Comparison of ENCODE assay signal across 10 cellular contexts in genomic region chr18:9494778-9495302, GRCh38. TPM values are rescaled to one million over a fixed set of nuclear protein-coding genes. Genes with fewer than 3 reads are reported as not detected.
DNase-seq lines count a peak whose midpoint lies in the region; ATAC-seq, FAIRE-seq and TF ChIP-seq lines count a peak whose summit lies in the region.
"Had no signal": no experiment of that assay in that cellular context is flagged by ENCODE, and none has a peak within 500 bp of the region (broad histone marks: within the 10 kb centered on the region; RNA-seq: fewer than 3 reads in every experiment).

No MANE protein-coding gene starts in this region.

- CTCF ChIA-PET in H1 (lab: Charles Lee; ENCODE audit: partially characterized antibody) = no interaction called here

- H3K9me3 ChIP-seq in H1 (ENCODE audit: insufficient read depth in 2 of 2, low read depth in 1 of 2, low read length in 1 of 2) = peaks cover 3 to 7% of the 10 kb centered on the region in 2 experiments; a peak in 2 of 4 replicates

- H3K9ac ChIP-seq in H1 (replicated peaks in 1 of 4; ENCODE audit: extremely low read depth in 1 of 4, low read depth in 3 of 4, low read length in 3 of 4) = peak overlapping the region in 1 of 4 experiments; percentile 40; a peak in 1 of 7 replicates

- peak overlapping the region; percentile 95 for H2BK5ac ChIP-seq in H1 (ENCODE audit: low read depth, low read length)

- TF ChIP-seq POLR2A in H1 (IDR thresholded peaks at IDR 0.05; ENCODE audit: control extremely low read depth in 1 of 2, low read depth in 2 of 2, low read length in 2 of 2) = peak in 1 of 2 experiments; percentile 42; a peak in 1 of 3 replicates

- H3K79me2 ChIP-seq in H1 (ENCODE audit: control insufficient read depth in 1 of 2, insufficient read depth in 2 of 2, low read length in 2 of 2) = peaks cover 0 to 62% of the 10 kb centered on the region in 2 experiments; a peak in 3 of 4 replicates

- no peak overlapping the region for H4K5ac ChIP-seq in H1 (ENCODE audit: insufficient read length, low read depth, low read length)

- FAIRE-seq in H1 (lab: Jason Lieb, UNC) = no peak
- FAIRE-seq: bronchial epithelial cell, D721Med had no signal

- DNase-seq in Daoy (ENCODE audit: low read depth) (peak; percentile 5), HT1080 (ENCODE audit: low read depth) (peak; percentile 64), H1 (ENCODE audit: low read depth in 1 of 2, low spot score in 2 of 2) (no peak), midbrain (lab: John Stamatoyannopoulos, UW) (no peak), DMS79 treated with DMSO at 0.1 percent for 48 hours (lab: John Stamatoyannopoulos, UW) (no peak), NCI-H187 (lab: John Stamatoyannopoulos, UW) (no peak)
- no peak for DNase-seq in effector CD8-positive, alpha-beta T cell (lab: John Stamatoyannopoulos, UW)

- no peak overlapping the region for H2BK120ac ChIP-seq in H1 (replicated peaks; ENCODE audit: low read depth, low read length)

- H3K23ac ChIP-seq in H1 (ENCODE audit: insufficient read length) = no peak overlapping the region

- 82% methylated on average over 9 of the region's 9 CpGs; no CpG with 5 or more reads in 1 of the 2 experiments for WGBS in H1 (ENCODE audit: extremely low coverage in 1 of 2, insufficient coverage in 1 of 2, insufficient read length in 1 of 2, insufficient replicate concordance in 2 of 2, low coverage in 1 of 2, low lambda C conversion rate in 2 of 2, missing lambda C conversion rate in 1 of 2), 2 experiments

- peaks cover 2% of the 10 kb centered on the region; the same call in 1 of the 2 replicates for H3K79me1 ChIP-seq in H1 (ENCODE audit: low read depth, low read length)

- no peak overlapping the region for H3K4ac ChIP-seq in H1 (replicated peaks; ENCODE audit: insufficient read length, low read depth, low read length)

- POLR2A ChIA-PET in H1 (lab: Charles Lee; ENCODE audit: partially characterized antibody) = interaction anchor here (1.8 kb wide), 1 partner anchor 19 kb away, joined by 6 read pairs; the partner anchor contains the start of gene RALBP1

- no peak for TF ChIP-seq CTCF in H1 (IDR thresholded peaks at IDR 0.05; ENCODE audit: control extremely low read depth in 1 of 3, insufficient read depth in 1 of 3, low read depth in 1 of 3, low read length in 3 of 3)

- H3K18ac ChIP-seq in H1 (ENCODE audit: extremely low read depth, low read length) = peak overlapping the region; percentile 38

- ATAC-seq in GM21381 (IDR thresholded peaks at IDR 0.05; ENCODE audit: unreplicated experiment) = peak; percentile 90

- no peaks in the 10 kb centered on the region for H3K36me3 ChIP-seq in H1 (ENCODE audit: control insufficient read depth in 2 of 4, insufficient read depth in 4 of 4, low read length in 3 of 4)

- peak overlapping the region; percentile 95 for H2BK12ac ChIP-seq in H1 (ENCODE audit: low read depth, low read length)

- TF ChIP-seq RAD21 in H1 (IDR thresholded peaks at IDR 0.05 in 1 of 2, conservative IDR thresholded peaks at IDR 0.05 in 1 of 2; ENCODE audit: low read depth in 2 of 2, low read length in 2 of 2) = no peak

- no peak overlapping the region for H4K8ac ChIP-seq in H1 (ENCODE audit: extremely low read depth, insufficient read depth, low read length)

- H3K56ac ChIP-seq in H1 (replicated peaks; ENCODE audit: insufficient read length, low read depth, low read length) = no peak overlapping the region

- H4K91ac ChIP-seq in H1 (replicated peaks; ENCODE audit: insufficient read length, low read length) = no peak overlapping the region

- TF ChIP-seq EP300 in H1 (IDR thresholded peaks at IDR 0.05; ENCODE audit: borderline replicate concordance in 1 of 2, low read depth in 2 of 2, low read length in 2 of 2) = no peak

- no peaks in the 10 kb centered on the region for H4K20me1 ChIP-seq in H1 (replicated peaks in 1 of 2; ENCODE audit: control insufficient read depth in 1 of 2, insufficient read depth in 2 of 2, low read length in 2 of 2)

- peak overlapping the region; percentile 35 to 66; a peak in 1 of 4 replicates for H3K4me2 ChIP-seq in H1 (ENCODE audit: insufficient read depth in 1 of 2, low read depth in 2 of 2, low read length in 2 of 2)

- H3K27me3 ChIP-seq in H1 (replicated peaks in 1 of 4; ENCODE audit: control insufficient read depth in 3 of 4, extremely low read depth in 1 of 4, insufficient read depth in 3 of 4, low read length in 3 of 4) = no peaks in the 10 kb centered on the region

- H3K23me2 ChIP-seq in H1 (ENCODE audit: low read depth, low read length) = no peaks in the 10 kb centered on the region; the same call in 1 of the 2 replicates

- H3K4me1 ChIP-seq in H1 (replicated peaks in 1 of 4; ENCODE audit: control insufficient read depth in 3 of 4, insufficient read depth in 4 of 4, low read length in 3 of 4) = peaks cover 3 to 24% (median 20%) of the 10 kb centered on the region in 4 experiments; a peak in 5 of 7 replicates

- H2AFZ ChIP-seq in H1 (ENCODE audit: low read length) = no peak overlapping the region

- no peak overlapping the region for H2BK15ac ChIP-seq in H1 (ENCODE audit: low read length)

- no peak overlapping the region for H3K14ac ChIP-seq in H1 (ENCODE audit: insufficient read length)

- H3K27ac ChIP-seq in H1 (ENCODE audit: low read depth, low read length) = peak overlapping the region; percentile 64; the same call in 1 of the 2 replicates

- peak overlapping the region; percentile 96 for H2AK5ac ChIP-seq in H1 (ENCODE audit: low read depth, low read length)

- peak overlapping the region in 1 of 4 experiments; percentile 25; a peak in 1 of 8 replicates for H3K4me3 ChIP-seq in H1 (ENCODE audit: extremely low read depth in 1 of 4, insufficient read depth in 2 of 4, low read depth in 3 of 4, low read length in 4 of 4)

- H2BK20ac ChIP-seq in H1 (ENCODE audit: low read length) = peak overlapping the region; percentile 72; the same call in 1 of the 2 replicates

TF ChIP-seq in H1, 55 proteins besides CTCF, POLR2A, EP300 and RAD21:
- TF ChIP-seq ASH2L (IDR thresholded peaks at IDR 0.05; ENCODE audit: low read length) = no peak
- peak; percentile 89 for TF ChIP-seq SRF (IDR thresholded peaks at IDR 0.05; ENCODE audit: low read depth, low read length)

RNA-seq across cellular contexts. Expression of gene RALBP1, which starts 19.5 kb away (rescaled TPM):
- 38.2 and 39.7 TPM in 2 replicates for total RNA-seq in Daoy (2014; rRNA removed; shearing (Covaris generic))
- total RNA-seq in HT1080 (2014; rRNA removed; shearing (Covaris generic)) = 44.1 and 52.3 TPM in 2 replicates
- 52.0 and 65.0 TPM in 2 replicates for polyA plus RNA-seq in HT1080 (2015; cell fraction: cytosol; rRNA removed)
- polyA plus RNA-seq in HT1080 (2015; cell fraction: nucleus; rRNA removed) = 31.1 and 34.2 TPM in 2 replicates
- total RNA-seq in H1 (2021; fragmentation: NEBNext Ultra II Directional; extraction: Animal tissue kit (Norgen Biotek cat#: 25700)) = 64.7 and 67.8 TPM in 2 replicates
- polyA plus RNA-seq in H1 (2011; rRNA removed) = 40.3 and 42.8 TPM in 2 replicates
- 46.5 TPM for polyA plus RNA-seq in H1 (2011; cell fraction: cytosol; rRNA removed)
- polyA plus RNA-seq in H1 (2011; cell fraction: nucleus; rRNA removed) = 43.6 TPM
- polyA plus RNA-seq in H1 (2012, experiment 1 of 2) = 34.3 to 48.0 TPM (median 38.9 TPM) in 4 replicates
- 8.3 TPM for polyA plus RNA-seq in H1 (2012, experiment 2 of 2)
- 90.1 TPM for polyA plus RNA-seq in H1 (2013, experiment 1 of 2)
- 95.5 TPM for polyA plus RNA-seq in H1 (2013, experiment 2 of 2)
- polyA minus RNA-seq in H1 (2011; rRNA and poly(A)+ RNA removed) = 24.6 and 32.4 TPM in 2 replicates
- polyA minus RNA-seq in H1 (2011; cell fraction: cytosol; rRNA and poly(A)+ RNA removed) = 27.4 TPM
- polyA minus RNA-seq in H1 (2011; cell fraction: nucleus; rRNA and poly(A)+ RNA removed) = 31.5 TPM

Comparison
In these comparisons a context has a peak if more than half of its experiments do, and no peak if none do; other contexts are left out.
1. DNase-seq: peak in Daoy (single experiment) and HT1080 (single experiment); none in H1 (0 of 2), midbrain (single experiment), effector CD8-positive, alpha-beta T cell (single experiment), DMS79 treated with DMSO at 0.1 percent for 48 hours (single experiment) and NCI-H187 (0 of 2).